In genomic region chr7:105309235-105310156, GRCh38 we compare ENCODE assay signal across 10 cellular contexts.
DNase-seq lines count a peak whose midpoint lies in the region; ATAC-seq and TF ChIP-seq lines count a peak whose summit lies in the region.
"Had no signal": no experiment of that assay in that cellular context is flagged by ENCODE, and none has a peak within 500 bp of the region (broad histone marks: within the 10 kb centered on the region; RNA-seq: fewer than 3 reads in every experiment).

No MANE protein-coding gene starts in this region.

- DNase-seq in DND-41 (peak; percentile 73), NCI-H2171 (lab: John Stamatoyannopoulos, UW) (peak; percentile 18), immature natural killer cell (peak in 1 of 3 donors; percentile 12), cerebellar nuclear complex (lab: John Stamatoyannopoulos, UW) (no peak), head of caudate nucleus (no peak), NCI-H345 (lab: John Stamatoyannopoulos, UW) (no peak), NCI-H446 treated with DMSO at 0.1 percent for 48 hours (lab: John Stamatoyannopoulos, UW) (no peak)

- H3K36me3 Mint-ChIP-seq in immature natural killer cell = peaks cover 0 to 3% (median 0%) of the 10 kb centered on the region in 3 donors

- ATAC-seq in DND-41 (ENCODE audit: insufficient read depth, low read depth) (peak; percentile 70), GM21423 (IDR thresholded peaks at IDR 0.05; ENCODE audit: unreplicated experiment) (peak; percentile 48)

- H4K20me1 ChIP-seq in DND-41 (ENCODE audit: insufficient read depth, low read length) = no peaks in the 10 kb centered on the region

- no peaks in the 10 kb centered on the region for H3K27me3 Mint-ChIP-seq in immature natural killer cell (ENCODE audit: low read depth in 3 of 3)

- H3K4me1 ChIP-seq in DND-41 (ENCODE audit: insufficient read depth, low read length) = peaks cover 77% of the 10 kb centered on the region

- peak overlapping the region; percentile 61 for H3K4me2 ChIP-seq in DND-41 (ENCODE audit: insufficient read depth, low read length)

- intact Hi-C loops in head of caudate nucleus (cut with DNase I) = no loop called here

- H3K27ac Mint-ChIP-seq in immature natural killer cell = peak overlapping the region; percentile 0 to 50 (median 20)

- H3K4me3 ChIP-seq in DND-41 (ENCODE audit: low read depth in 1 of 2, low read length in 2 of 2) = peak overlapping the region in 1 of 2 experiments; percentile 49; a peak in 2 of 4 replicates
- H3K4me3 ChIP-seq: lung, thyroid gland had no signal

- H3K79me2 ChIP-seq in DND-41 (ENCODE audit: insufficient read depth, low read length) = peaks cover 93% of the 10 kb centered on the region

- H3K27me3 ChIP-seq in DND-41 (ENCODE audit: insufficient read depth, low read length, poor library complexity) = no peaks in the 10 kb centered on the region
- H3K27me3 ChIP-seq: thyroid gland had no signal

- 0 out of 2 replicates have a peak overlapping the region, but pooled peaks have one; percentile 2 for H2AFZ ChIP-seq in DND-41 (ENCODE audit: low read depth, low read length)

- peak overlapping the region; percentile 67 for H3K9ac ChIP-seq in DND-41 (ENCODE audit: low read depth, low read length)

- no peaks in the 10 kb centered on the region for H3K36me3 ChIP-seq in DND-41 (ENCODE audit: insufficient read depth, low read length)
- H3K36me3 ChIP-seq: thyroid gland had no signal

- peaks cover 74 to 92% of the 10 kb centered on the region in 2 donors for H3K4me1 Mint-ChIP-seq in immature natural killer cell

- TF ChIP-seq CTCF in DND-41 (IDR thresholded peaks at IDR 0.05; ENCODE audit: borderline replicate concordance, extremely low read depth, low read length, poor library complexity, severe bottlenecking) = peak; percentile 55

- H3K4me3 Mint-ChIP-seq in immature natural killer cell = peak overlapping the region in 4 of 5 donors; percentile 14 to 53 (median 20)

- H3K27ac ChIP-seq in DND-41 (ENCODE audit: low read length) = peak overlapping the region; percentile 92
- H3K27ac ChIP-seq: thyroid gland had no signal

- H3K9me3 ChIP-seq in DND-41 (ENCODE audit: insufficient read depth, low read length, severe bottlenecking) = no peaks in the 10 kb centered on the region
- H3K9me3 ChIP-seq: thyroid gland had no signal

- no peaks in the 10 kb centered on the region for H3K9me3 Mint-ChIP-seq in immature natural killer cell

Comparison
In these comparisons a context has a peak if more than half of its experiments do, and no peak if none do; other contexts are left out.
1. DNase-seq: peak in DND-41 (single experiment) and NCI-H2171 (single experiment); none in cerebellar nuclear complex (0 of 2), head of caudate nucleus (0 of 42), NCI-H345 (single experiment) and NCI-H446 treated with DMSO at 0.1 percent for 48 hours (single experiment).